ENCODE assay signal across 8 cellular contexts in genomic region chr4:3766207-3766790, GRCh38. TPM values are rescaled to one million over a fixed set of nuclear protein-coding genes. Genes with fewer than 3 reads are reported as not detected.
A peak's percentile ranks its signal among the peaks of the same experiment; 100 is the strongest.
DNase-seq lines count a peak whose midpoint lies in the region; ATAC-seq and TF ChIP-seq lines count a peak whose summit lies in the region.

Gene ADRA2C (plus strand): TSS chr4:3766385. CDS start chr4:3766607, 222 bp downstream.

- no peak for TF ChIP-seq CTCF in GM10266 (IDR thresholded peaks at IDR 0.05; ENCODE audit: control insufficient read depth, insufficient read depth, low read depth, missing control alignments)
- TF ChIP-seq CTCF in VCaP (conservative IDR thresholded peaks at IDR 0.05) = no peak
- TF ChIP-seq CTCF in right atrium auricular region (IDR thresholded peaks at IDR 0.05) = no peak

- ATAC-seq in GM18517 (IDR thresholded peaks at IDR 0.05; ENCODE audit: unreplicated experiment) = no peak

- H3K27ac ChIP-seq in VCaP = peak within 1 kb of the TSS; percentile 72
- no peak within 1 kb of the TSS for H3K27ac ChIP-seq in right atrium auricular region

- H3K4me1 ChIP-seq in right atrium auricular region = peaks cover 0 to 12% of the 10 kb centered on the region in 2 donors

- no peaks in the 10 kb centered on the region for H3K36me3 ChIP-seq in right atrium auricular region

- peaks cover 0 to 15% of the 10 kb centered on the region in 2 donors for H3K27me3 ChIP-seq in right atrium auricular region

- H3K9me3 ChIP-seq in right atrium auricular region = no peaks in the 10 kb centered on the region

- peak; percentile 65 for DNase-seq in GM10266 (ENCODE audit: extremely low spot score)
- no peak for DNase-seq in right atrium auricular region (ENCODE audit: low spot score)
- no peak for DNase-seq in skeletal muscle cell (ENCODE audit: low read depth)
- no peak for DNase-seq in cerebellar nuclear complex (lab: John Stamatoyannopoulos, UW)
- DNase-seq in NCI-H446 treated with DMSO at 0.1 percent for 48 hours (lab: John Stamatoyannopoulos, UW) = no peak
- no peak for DNase-seq in activated gamma-delta T cell treated with Interleukin-2 at 50 U/mL for 16 hours

- H3K4me3 ChIP-seq in right atrium auricular region = peak within 1 kb of the TSS; percentile 25 to 48
- peak within 1 kb of the TSS; percentile 47 for H3K4me3 ChIP-seq in skeletal muscle cell (ENCODE audit: low read depth, low read length)

RNA-seq across cellular contexts. Expression of gene ADRA2C, which starts in this region (rescaled TPM):
- 1 to 10 TPM; 2.6 to 3.1 TPM for total RNA-seq in right atrium auricular region
